ENCODE assay signal across 28 cellular contexts in genomic region chr15:44706946-44707636, GRCh38. TPM values are rescaled to one million over a fixed set of nuclear protein-coding genes. Genes with fewer than 3 reads are reported as not detected.
DNase-seq lines count a peak whose midpoint lies in the region; TF ChIP-seq lines count a peak whose summit lies in the region.
"Had no signal": no experiment of that assay in that cellular context is flagged by ENCODE, and none has a peak within 500 bp of the region (broad histone marks: within the 10 kb centered on the region; RNA-seq: fewer than 3 reads in every experiment).

No MANE protein-coding gene starts in this region.

- 0 out of 2 replicates have a peak, but pooled peaks cover 5% of the 10 kb centered on the region for H3K9me3 ChIP-seq in Caco-2
- no peaks in the 10 kb centered on the region for H3K9me3 ChIP-seq in hepatocyte (ENCODE audit: low read depth)
- no peaks in the 10 kb centered on the region for H3K9me3 ChIP-seq in mucosa of stomach (ENCODE audit: control insufficient read depth, low read length)
- H3K9me3 ChIP-seq in BE2C: no peaks in the 10 kb centered on the region
- H3K9me3 ChIP-seq: A549, sigmoid colon, vagina had no signal

- peaks cover 19% of the 10 kb centered on the region for H3K9me3 Mint-ChIP-seq in Caco-2 (ENCODE audit: unreplicated experiment)

- peaks cover 6% of the 10 kb centered on the region for H3K27me3 Mint-ChIP-seq in Caco-2 (ENCODE audit: insufficient read depth, unreplicated experiment)
- H3K27me3 Mint-ChIP-seq: B cell, IgD-negative memory B cell had no signal

- POLR2A ChIA-PET in Caco-2 (lab: Charles Lee): interaction anchor here (1.5 kb wide), 1 partner anchor 22 kb away, joined by 8 read pairs; no protein-coding TSS in a partner anchor
- POLR2A ChIA-PET in RWPE1 (lab: Yijun Ruan, JAX; ENCODE audit: low non-redundant PET): no interaction called here

- H3K36me3 ChIP-seq in Caco-2 (ENCODE audit: control insufficient read depth, insufficient read depth, low read length) (no peaks in the 10 kb centered on the region), hepatocyte (replicated peaks; ENCODE audit: insufficient read depth, low read depth) (no peaks in the 10 kb centered on the region), mucosa of stomach (ENCODE audit: control insufficient read depth, insufficient read depth, low read length) (no peaks in the 10 kb centered on the region), BE2C (no peaks in the 10 kb centered on the region)
- H3K36me3 ChIP-seq: cardiac muscle cell, neural progenitor cell, sigmoid colon, vagina had no signal

- no peak overlapping the region for H3K4me2 ChIP-seq in hepatocyte
- H3K4me2 ChIP-seq: A549, neural progenitor cell had no signal

- 75% methylated on average over 2 of the region's 2 CpGs for WGBS in hepatocyte (ENCODE audit: low lambda C conversion rate, missing lambda C conversion rate)

- H3K4me1 Mint-ChIP-seq in Caco-2 (ENCODE audit: low read depth, unreplicated experiment): no peaks in the 10 kb centered on the region

- BruUV-seq in Caco-2 (replicated peaks; lab: Mats Ljungman, UMichigan): no TSS peak

- no peaks in the 10 kb centered on the region for H3K9me2 ChIP-seq in hepatocyte (replicated peaks; ENCODE audit: insufficient read depth)

- H3K27ac Mint-ChIP-seq in Caco-2 (ENCODE audit: unreplicated experiment): no peak overlapping the region
- H3K27ac Mint-ChIP-seq: activated naive CD4-positive, alpha-beta T cell treated with anti-CD3 and anti-CD28 coated beads, Interleukin-2, amount 10 ng/mL, durations not matched to agents 7 days and 5 days; T-helper 2 cell treated with Interferon-gamma antibody and Interleukin-4, amounts not matched to agents 5 μg/mL and 100 μg/mL, for 36 hours had no signal

- peaks cover 14% of the 10 kb centered on the region for H3K79me2 ChIP-seq in hepatocyte

- no peak overlapping the region for H2AFZ ChIP-seq in hepatocyte
- H2AFZ ChIP-seq: neural progenitor cell had no signal

- TF ChIP-seq CTCF in Caco-2 (IDR thresholded peaks at IDR 0.05; ENCODE audit: insufficient read depth in 1 of 2, low read depth in 1 of 2, low read length in 1 of 2, severe bottlenecking in 1 of 2, unreplicated experiment in 1 of 2) (no peak), RWPE1 (conservative IDR thresholded peaks at IDR 0.05; ENCODE audit: low read depth) (no peak), hepatocyte (IDR thresholded peaks at IDR 0.05; ENCODE audit: poor library complexity) (no peak), BE2C (IDR thresholded peaks at IDR 0.05; ENCODE audit: low read depth, low read length) (no peak)

- intact Hi-C loops in Caco-2 (cut with micrococcal nuclease; ENCODE audit: unreplicated experiment): no loop called here

- CTCF ChIA-PET in Caco-2 (lab: Charles Lee): no interaction called here
- CTCF ChIA-PET in RWPE1 (lab: Yijun Ruan, JAX): interaction anchor here (0.5 to 1.1 kb wide), 2 partner anchors 31 to 52 kb away, joined by 3 read pairs; no protein-coding TSS in a partner anchor

- H3K27me3 ChIP-seq in Caco-2 (replicated peaks; ENCODE audit: control insufficient read depth, insufficient read depth, low read length) (no peaks in the 10 kb centered on the region), hepatocyte (no peaks in the 10 kb centered on the region), mucosa of stomach (ENCODE audit: control insufficient read depth, insufficient read depth, low read length) (no peaks in the 10 kb centered on the region), BE2C (no peaks in the 10 kb centered on the region)
- H3K27me3 ChIP-seq: cardiac muscle cell, sigmoid colon, vagina had no signal

- no peak overlapping the region for H3K4me3 Mint-ChIP-seq in Caco-2 (ENCODE audit: unreplicated experiment)
- H3K4me3 Mint-ChIP-seq: activated naive CD4-positive, alpha-beta T cell treated with anti-CD3 and anti-CD28 coated beads, Interleukin-2, amount 10 ng/mL, durations not matched to agents 7 days and 5 days; B cell; IgD-negative memory B cell; neural progenitor cell; T-helper 2 cell treated with Interferon-gamma antibody and Interleukin-4, amounts not matched to agents 5 μg/mL and 100 μg/mL, for 36 hours had no signal

- H3K4me1 ChIP-seq in Caco-2 (peaks cover 21% of the 10 kb centered on the region), hepatocyte (ENCODE audit: insufficient read depth) (no peaks in the 10 kb centered on the region), mucosa of stomach (ENCODE audit: control insufficient read depth, insufficient read depth, low read length) (peaks cover 54% of the 10 kb centered on the region), BE2C (no peaks in the 10 kb centered on the region)
- H3K4me1 ChIP-seq: A549, neural progenitor cell had no signal

- H3K9ac ChIP-seq in mucosa of stomach (ENCODE audit: low read length): peak overlapping the region; percentile 56
- H3K9ac ChIP-seq: neural progenitor cell had no signal

- H3K27ac ChIP-seq in RWPE1 (0 out of 2 replicates have a peak overlapping the region, but pooled peaks have one; percentile 5), hepatocyte (peak overlapping the region; percentile 84)
- H3K27ac ChIP-seq: A549, cardiac muscle cell, neural progenitor cell, sigmoid colon, vagina had no signal

- peaks cover under 1% of the 10 kb centered on the region for H4K20me1 ChIP-seq in hepatocyte (ENCODE audit: insufficient read depth, poor library complexity, severe bottlenecking)

- H3K4me3 ChIP-seq in Caco-2 (ENCODE audit: low read depth, low read length) (no peak overlapping the region), hepatocyte (no peak overlapping the region), mucosa of stomach (ENCODE audit: low read length) (no peak overlapping the region), BE2C (ENCODE audit: low read depth, low read length) (no peak overlapping the region)
- H3K4me3 ChIP-seq: A549, cardiac muscle cell, neural progenitor cell, sigmoid colon, vagina had no signal

- DNase-seq in Caco-2: peak; percentile 48 to 83
- no peak for DNase-seq in RWPE1 (ENCODE audit: low spot score)
- DNase-seq in hepatocyte (ENCODE audit: low spot score): peak; percentile 66
- no peak for DNase-seq in NCI-H1436 (lab: John Stamatoyannopoulos, UW)
- no peak for DNase-seq in BE2C
- no peak for DNase-seq in DMS 273 (lab: John Stamatoyannopoulos, UW; ENCODE audit: unreplicated experiment)
- no peak for DNase-seq in Kasumi-1 (lab: John Stamatoyannopoulos, UW)
- DNase-seq: activated CD4-positive, alpha-beta T cell treated with anti-CD3 and anti-CD28 coated beads for 4 hours; activated naive CD4-positive, alpha-beta T cell treated with anti-CD3 and anti-CD28 coated beads, Interleukin-2, amount 10 ng/mL, durations not matched to agents 7 days and 5 days; anterior cingulate cortex; cortex of kidney; GDM1; glutamatergic neuron; GOT3; NCI-H1694 treated with DMSO at 0.1 percent for 48 hours; NCI-H2171 treated with DMSO at 0.1 percent for 48 hours; NCI-H69; posterior cingulate gyrus; sigmoid colon; stimulated activated CD8-positive, alpha-beta memory T cell treated with anti-CD3 and anti-CD28 coated beads, Interleukin-4, amount 100 ng/mL, for 48 hours had no signal

- H3K36me3 Mint-ChIP-seq in Caco-2 (ENCODE audit: insufficient read depth, unreplicated experiment): peaks cover 9% of the 10 kb centered on the region
- H3K36me3 Mint-ChIP-seq: neural progenitor cell had no signal

RNA-seq across cellular contexts. Expression of gene PATL2, which starts 4.0 kb away (rescaled TPM):
- total RNA-seq in Caco-2 (2022) (0.32 TPM in 1 of 2 replicates, not detected in the other), hepatocyte (0.77 TPM in 1 of 2 replicates, not detected in the other)
- polyA plus RNA-seq in hepatocyte: 0.54 and 0.85 TPM in 2 replicates
- polyA plus RNA-seq in BE2C (2012; ENCODE audit: insufficient read depth, insufficient read length, low read depth): not detected
- total RNA-seq: vagina had no signal

RNA-seq across cellular contexts. Expression of gene B2M, which starts 4.2 kb away (rescaled TPM):
- 269 and 273 TPM in 2 replicates for total RNA-seq in Caco-2 (2022)
- 2,059 and 2,324 TPM in 2 replicates for total RNA-seq in hepatocyte
- polyA plus RNA-seq in hepatocyte: 2,570 and 2,890 TPM in 2 replicates
- polyA plus RNA-seq in BE2C (2012; ENCODE audit: insufficient read depth, insufficient read length, low read depth): 1,053 TPM

RNA-seq across cellular contexts. Expression of gene TRIM69, which starts 29.2 kb away (rescaled TPM):
- total RNA-seq in Caco-2 (2022) (5.8 and 6.7 TPM in 2 replicates), hepatocyte (10.8 and 11.0 TPM in 2 replicates)
- 6.5 and 9.7 TPM in 2 replicates for polyA plus RNA-seq in hepatocyte
- polyA plus RNA-seq in BE2C (2012; ENCODE audit: insufficient read depth, insufficient read length, low read depth): 19.9 TPM

RNA-seq across cellular contexts. Expression of gene SPG11, which starts 43.6 kb away (rescaled TPM):
- total RNA-seq in Caco-2 (2022) (43.3 and 45.7 TPM in 2 replicates), hepatocyte (54.2 and 70.3 TPM in 2 replicates)
- polyA plus RNA-seq in hepatocyte: 27.1 and 28.2 TPM in 2 replicates
- 78.5 TPM for polyA plus RNA-seq in BE2C (2012; ENCODE audit: insufficient read depth, insufficient read length, low read depth)

Comparison
In these comparisons a context has a peak if more than half of its experiments do, and no peak if none do; other contexts are left out.
1. DNase-seq: peak in Caco-2 (2 of 2) and hepatocyte (single experiment); none in RWPE1 (single experiment), NCI-H1436 (single experiment), BE2C (single experiment), DMS 273 (single experiment) and Kasumi-1 (0 of 2).